In genomic region chr6:43274127-43274915, GRCh38 we compare ENCODE assay signal across 1 cellular context.
TF ChIP-seq lines count a peak whose summit lies in the region.

No MANE protein-coding gene starts in this region.

TF ChIP-seq in HepG2, 621 proteins besides CTCF, POLR2A, EP300 and RAD21 (continued from another document and continues in another):
- TF ChIP-seq ZNF770 (CRISPR knock-in tag; IDR thresholded peaks at IDR 0.05) (no peak), POGZ (CRISPR knock-in tag; IDR thresholded peaks at IDR 0.05) (no peak), ATM (IDR thresholded peaks at IDR 0.05; ENCODE audit: borderline replicate concordance) (no peak), HHEX (CRISPR knock-in tag; IDR thresholded peaks at IDR 0.05) (no peak), ZSCAN21 (CRISPR knock-in tag; IDR thresholded peaks at IDR 0.05; ENCODE audit: borderline replicate concordance) (no peak), U2AF2 (IDR thresholded peaks at IDR 0.05; ENCODE audit: low read depth, low read length) (no peak), ZNF644 (CRISPR knock-in tag; IDR thresholded peaks at IDR 0.05; ENCODE audit: low read depth) (no peak), ZBTB20 (CRISPR knock-in tag; IDR thresholded peaks at IDR 0.05; ENCODE audit: borderline replicate concordance, low read depth) (no peak), ZNF513 (CRISPR knock-in tag; conservative IDR thresholded peaks at IDR 0.05) (no peak), ZNF660 (CRISPR knock-in tag; IDR thresholded peaks at IDR 0.05; ENCODE audit: borderline replicate concordance, low read depth) (no peak), NFE2L2 (IDR thresholded peaks at IDR 0.05; ENCODE audit: low read length) (no peak), MBNL3 (CRISPR knock-in tag; conservative IDR thresholded peaks at IDR 0.05) (no peak), SRY (CRISPR knock-in tag; IDR thresholded peaks at IDR 0.05) (no peak), ZNF30 (CRISPR knock-in tag; IDR thresholded peaks at IDR 0.05) (no peak), MYNN (CRISPR knock-in tag; IDR thresholded peaks at IDR 0.05; ENCODE audit: low read depth) (no peak), ZFP62 (CRISPR knock-in tag; IDR thresholded peaks at IDR 0.05) (no peak), SCMH1 (CRISPR knock-in tag; IDR thresholded peaks at IDR 0.05; ENCODE audit: borderline replicate concordance) (no peak), CREB1 (IDR thresholded peaks at IDR 0.05) (no peak), CREB1 (CRISPR knock-in tag; IDR thresholded peaks at IDR 0.05) (no peak), AGO1 (IDR thresholded peaks at IDR 0.05; ENCODE audit: low read depth, low read length, poor library complexity, severe bottlenecking) (no peak), ZNF224 (CRISPR knock-in tag; IDR thresholded peaks at IDR 0.05) (no peak), ATF3 (CRISPR knock-in tag; IDR thresholded peaks at IDR 0.05) (no peak), ZNF510 (CRISPR knock-in tag; IDR thresholded peaks at IDR 0.05; ENCODE audit: low read depth) (no peak), KDM5A (IDR thresholded peaks at IDR 0.05; ENCODE audit: borderline replicate concordance, low read length) (no peak), CHD2 (IDR thresholded peaks at IDR 0.05; ENCODE audit: low read depth, low read length) (no peak), ZNF121 (CRISPR knock-in tag; IDR thresholded peaks at IDR 0.05) (no peak), ZMYM4 (CRISPR knock-in tag; IDR thresholded peaks at IDR 0.05) (no peak; the same call in 1 of the 2 replicates), FOXJ3 (CRISPR knock-in tag; IDR thresholded peaks at IDR 0.05; ENCODE audit: borderline replicate concordance) (no peak), DMAP1 (CRISPR knock-in tag; IDR thresholded peaks at IDR 0.05) (no peak), ZNF577 (CRISPR knock-in tag; IDR thresholded peaks at IDR 0.05; ENCODE audit: borderline replicate concordance, low read depth) (no peak), RFXANK (CRISPR knock-in tag; IDR thresholded peaks at IDR 0.05) (no peak), ZNF766 (CRISPR knock-in tag; IDR thresholded peaks at IDR 0.05; ENCODE audit: borderline replicate concordance) (no peak), ZNF7 (CRISPR knock-in tag; IDR thresholded peaks at IDR 0.05) (no peak), SAFB2 (CRISPR knock-in tag; IDR thresholded peaks at IDR 0.05; ENCODE audit: borderline replicate concordance, low read depth) (no peak), MTERF4 (CRISPR knock-in tag; IDR thresholded peaks at IDR 0.05) (no peak), ZNF274 (CRISPR knock-in tag; IDR thresholded peaks at IDR 0.05) (no peak), MEIS2 (CRISPR knock-in tag; IDR thresholded peaks at IDR 0.05) (no peak), KDM4B (CRISPR knock-in tag; IDR thresholded peaks at IDR 0.05) (no peak), ZNF501 (CRISPR knock-in tag; IDR thresholded peaks at IDR 0.05) (0 out of 2 replicates have a peak, but pooled peaks have one; percentile 6), ONECUT2 (CRISPR knock-in tag; IDR thresholded peaks at IDR 0.05) (no peak), HMG20A (CRISPR knock-in tag; IDR thresholded peaks at IDR 0.05; ENCODE audit: borderline replicate concordance) (no peak), GPN1 (CRISPR knock-in tag; IDR thresholded peaks at IDR 0.05; ENCODE audit: borderline replicate concordance) (no peak), SNAPC5 (CRISPR knock-in tag; IDR thresholded peaks at IDR 0.05; ENCODE audit: borderline replicate concordance) (no peak), SP140L (CRISPR knock-in tag; IDR thresholded peaks at IDR 0.05; ENCODE audit: borderline replicate concordance) (no peak), ZNF296 (CRISPR knock-in tag; conservative IDR thresholded peaks at IDR 0.05) (no peak)
- TF ChIP-seq, protein P1, sequence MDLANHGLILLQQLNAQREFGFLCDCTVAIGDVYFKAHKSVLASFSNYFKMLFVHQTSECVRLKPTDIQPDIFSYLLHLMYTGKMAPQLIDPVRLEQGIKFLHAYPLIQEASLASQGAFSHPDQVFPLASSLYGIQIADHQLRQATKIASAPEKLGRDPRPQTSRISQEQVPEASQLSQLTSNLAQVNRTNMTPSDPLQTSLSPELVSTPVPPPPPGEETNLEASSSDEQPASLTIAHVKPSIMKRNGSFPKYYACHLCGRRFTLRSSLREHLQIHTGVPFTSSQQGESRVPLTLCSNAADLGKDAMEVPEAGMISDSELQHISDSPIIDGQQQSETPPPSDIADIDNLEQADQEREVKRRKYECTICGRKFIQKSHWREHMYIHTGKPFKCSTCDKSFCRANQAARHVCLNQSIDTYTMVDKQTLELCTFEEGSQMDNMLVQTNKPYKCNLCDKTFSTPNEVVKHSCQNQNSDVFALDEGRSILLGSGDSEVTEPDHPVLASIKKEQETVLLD (CRISPR knock-in tag; IDR thresholded peaks at IDR 0.05; ENCODE audit: low read depth): no peak
- TF ChIP-seq, protein P2, sequence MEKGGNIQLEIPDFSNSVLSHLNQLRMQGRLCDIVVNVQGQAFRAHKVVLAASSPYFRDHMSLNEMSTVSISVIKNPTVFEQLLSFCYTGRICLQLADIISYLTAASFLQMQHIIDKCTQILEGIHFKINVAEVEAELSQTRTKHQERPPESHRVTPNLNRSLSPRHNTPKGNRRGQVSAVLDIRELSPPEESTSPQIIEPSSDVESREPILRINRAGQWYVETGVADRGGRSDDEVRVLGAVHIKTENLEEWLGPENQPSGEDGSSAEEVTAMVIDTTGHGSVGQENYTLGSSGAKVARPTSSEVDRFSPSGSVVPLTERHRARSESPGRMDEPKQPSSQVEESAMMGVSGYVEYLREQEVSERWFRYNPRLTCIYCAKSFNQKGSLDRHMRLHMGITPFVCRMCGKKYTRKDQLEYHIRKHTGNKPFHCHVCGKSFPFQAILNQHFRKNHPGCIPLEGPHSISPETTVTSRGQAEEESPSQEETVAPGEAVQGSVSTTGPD (CRISPR knock-in tag; IDR thresholded peaks at IDR 0.05): no peak
- TF ChIP-seq, protein P3, sequence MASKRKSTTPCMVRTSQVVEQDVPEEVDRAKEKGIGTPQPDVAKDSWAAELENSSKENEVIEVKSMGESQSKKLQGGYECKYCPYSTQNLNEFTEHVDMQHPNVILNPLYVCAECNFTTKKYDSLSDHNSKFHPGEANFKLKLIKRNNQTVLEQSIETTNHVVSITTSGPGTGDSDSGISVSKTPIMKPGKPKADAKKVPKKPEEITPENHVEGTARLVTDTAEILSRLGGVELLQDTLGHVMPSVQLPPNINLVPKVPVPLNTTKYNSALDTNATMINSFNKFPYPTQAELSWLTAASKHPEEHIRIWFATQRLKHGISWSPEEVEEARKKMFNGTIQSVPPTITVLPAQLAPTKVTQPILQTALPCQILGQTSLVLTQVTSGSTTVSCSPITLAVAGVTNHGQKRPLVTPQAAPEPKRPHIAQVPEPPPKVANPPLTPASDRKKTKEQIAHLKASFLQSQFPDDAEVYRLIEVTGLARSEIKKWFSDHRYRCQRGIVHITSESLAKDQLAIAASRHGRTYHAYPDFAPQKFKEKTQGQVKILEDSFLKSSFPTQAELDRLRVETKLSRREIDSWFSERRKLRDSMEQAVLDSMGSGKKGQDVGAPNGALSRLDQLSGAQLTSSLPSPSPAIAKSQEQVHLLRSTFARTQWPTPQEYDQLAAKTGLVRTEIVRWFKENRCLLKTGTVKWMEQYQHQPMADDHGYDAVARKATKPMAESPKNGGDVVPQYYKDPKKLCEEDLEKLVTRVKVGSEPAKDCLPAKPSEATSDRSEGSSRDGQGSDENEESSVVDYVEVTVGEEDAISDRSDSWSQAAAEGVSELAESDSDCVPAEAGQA (IDR thresholded peaks at IDR 0.05; ENCODE audit: low read depth): no peak
- TF ChIP-seq, protein P3 (CRISPR knock-in tag; IDR thresholded peaks at IDR 0.05; ENCODE audit: borderline replicate concordance): no peak
- TF ChIP-seq, protein P4, sequence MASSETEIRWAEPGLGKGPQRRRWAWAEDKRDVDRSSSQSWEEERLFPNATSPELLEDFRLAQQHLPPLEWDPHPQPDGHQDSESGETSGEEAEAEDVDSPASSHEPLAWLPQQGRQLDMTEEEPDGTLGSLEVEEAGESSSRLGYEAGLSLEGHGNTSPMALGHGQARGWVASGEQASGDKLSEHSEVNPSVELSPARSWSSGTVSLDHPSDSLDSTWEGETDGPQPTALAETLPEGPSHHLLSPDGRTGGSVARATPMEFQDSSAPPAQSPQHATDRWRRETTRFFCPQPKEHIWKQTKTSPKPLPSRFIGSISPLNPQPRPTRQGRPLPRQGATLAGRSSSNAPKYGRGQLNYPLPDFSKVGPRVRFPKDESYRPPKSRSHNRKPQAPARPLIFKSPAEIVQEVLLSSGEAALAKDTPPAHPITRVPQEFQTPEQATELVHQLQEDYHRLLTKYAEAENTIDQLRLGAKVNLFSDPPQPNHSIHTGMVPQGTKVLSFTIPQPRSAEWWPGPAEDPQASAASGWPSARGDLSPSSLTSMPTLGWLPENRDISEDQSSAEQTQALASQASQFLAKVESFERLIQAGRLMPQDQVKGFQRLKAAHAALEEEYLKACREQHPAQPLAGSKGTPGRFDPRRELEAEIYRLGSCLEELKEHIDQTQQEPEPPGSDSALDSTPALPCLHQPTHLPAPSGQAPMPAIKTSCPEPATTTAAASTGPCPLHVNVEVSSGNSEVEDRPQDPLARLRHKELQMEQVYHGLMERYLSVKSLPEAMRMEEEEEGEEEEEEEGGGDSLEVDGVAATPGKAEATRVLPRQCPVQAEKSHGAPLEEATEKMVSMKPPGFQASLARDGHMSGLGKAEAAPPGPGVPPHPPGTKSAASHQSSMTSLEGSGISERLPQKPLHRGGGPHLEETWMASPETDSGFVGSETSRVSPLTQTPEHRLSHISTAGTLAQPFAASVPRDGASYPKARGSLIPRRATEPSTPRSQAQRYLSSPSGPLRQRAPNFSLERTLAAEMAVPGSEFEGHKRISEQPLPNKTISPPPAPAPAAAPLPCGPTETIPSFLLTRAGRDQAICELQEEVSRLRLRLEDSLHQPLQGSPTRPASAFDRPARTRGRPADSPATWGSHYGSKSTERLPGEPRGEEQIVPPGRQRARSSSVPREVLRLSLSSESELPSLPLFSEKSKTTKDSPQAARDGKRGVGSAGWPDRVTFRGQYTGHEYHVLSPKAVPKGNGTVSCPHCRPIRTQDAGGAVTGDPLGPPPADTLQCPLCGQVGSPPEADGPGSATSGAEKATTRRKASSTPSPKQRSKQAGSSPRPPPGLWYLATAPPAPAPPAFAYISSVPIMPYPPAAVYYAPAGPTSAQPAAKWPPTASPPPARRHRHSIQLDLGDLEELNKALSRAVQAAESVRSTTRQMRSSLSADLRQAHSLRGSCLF (CRISPR knock-in tag; IDR thresholded peaks at IDR 0.05; ENCODE audit: borderline replicate concordance): no peak
